In genomic region chr2:78465707-78466106, GRCh38 we compare ENCODE assay signal across 24 cellular contexts.
DNase-seq lines count a peak whose midpoint lies in the region; ATAC-seq and TF ChIP-seq lines count a peak whose summit lies in the region.
"Had no signal": no experiment of that assay in that cellular context is flagged by ENCODE, and none has a peak within 500 bp of the region (broad histone marks: within the 10 kb centered on the region; RNA-seq: fewer than 3 reads in every experiment).

No MANE protein-coding gene starts in this region.

- peak; percentile 36 for TF ChIP-seq CTCF in 22Rv1 (IDR thresholded peaks at IDR 0.05)
- peak; percentile 25 for TF ChIP-seq CTCF in C4-2B (conservative IDR thresholded peaks at IDR 0.05)
- TF ChIP-seq CTCF in NB4 (IDR thresholded peaks at IDR 0.05; ENCODE audit: low read depth, low read length) = no peak

- DNase-seq in NB4 (ENCODE audit: low read depth) (peak; percentile 10), foreskin melanocyte (peak; percentile 26), NCI-H526 treated with DMSO at 0.1 percent for 48 hours (lab: John Stamatoyannopoulos, UW) (no peak)
- DNase-seq in effector memory CD4-positive, alpha-beta T cell = no peak
- DNase-seq in stimulated activated CD8-positive, alpha-beta memory T cell treated with anti-CD3 and anti-CD28 coated beads, Interleukin-4, amount 100 ng/mL, for 48 hours = no peak
- no peak for DNase-seq in activated T-cell treated with anti-CD3 and anti-CD28 coated beads, Interleukin-2, amount 50 U/mL, for 72 hours
- DNase-seq: activated CD8-positive, alpha-beta T cell treated with anti-CD3 and anti-CD28 coated beads, Interleukin-2, amount 10 ng/mL, durations not matched to agents 7 days and 5 days; activated T-cell treated with anti-CD3 and anti-CD28 coated beads, Interleukin-2, amount 50 U/mL, for 1 hour; CD8-positive, alpha-beta T cell; DMS79; effector CD4-positive, alpha-beta T cell; gastrocnemius medialis; H7; islet precursor cell; NCI-H1105 treated with DMSO at 0.1 percent for 48 hours; NCI-H2081; SHP77 treated with DMSO at 0.1 percent for 48 hours; stimulated activated naive CD8-positive, alpha-beta T cell treated with anti-CD3 and anti-CD28 coated beads, Interleukin-15, amount 100 ng/mL, for 72 hours; T-cell had no signal

- no peaks in the 10 kb centered on the region for H3K9me3 ChIP-seq in effector memory CD4-positive, alpha-beta T cell (ENCODE audit: control insufficient read depth, low read length)
- H3K9me3 ChIP-seq: gastrocnemius medialis, prostate gland, tibial nerve had no signal

- H3K27ac Mint-ChIP-seq in activated T-cell treated with anti-CD3 and anti-CD28 coated beads, Interleukin-2, amount 50 U/mL, for 72 hours = no peak overlapping the region
- H3K27ac Mint-ChIP-seq: activated CD8-positive, alpha-beta T cell treated with anti-CD3 and anti-CD28 coated beads, Interleukin-2, amount 10 ng/mL, durations not matched to agents 7 days and 5 days; CD8-positive, alpha-beta T cell; stimulated activated naive CD8-positive, alpha-beta T cell treated with anti-CD3 and anti-CD28 coated beads, Interleukin-15, amount 100 ng/mL, for 72 hours; T-cell had no signal

- H3K4me3 Mint-ChIP-seq in activated T-cell treated with anti-CD3 and anti-CD28 coated beads, Interleukin-2, amount 50 U/mL, for 72 hours = no peak overlapping the region
- H3K4me3 Mint-ChIP-seq: activated CD8-positive, alpha-beta T cell treated with anti-CD3 and anti-CD28 coated beads, Interleukin-2, amount 10 ng/mL, durations not matched to agents 7 days and 5 days; CD8-positive, alpha-beta T cell; stimulated activated naive CD8-positive, alpha-beta T cell treated with anti-CD3 and anti-CD28 coated beads, Interleukin-15, amount 100 ng/mL, for 72 hours; T-cell had no signal

- TF ChIP-seq POLR2A in NB4 (IDR thresholded peaks at IDR 0.05; ENCODE audit: extremely low read depth, insufficient read length) = no peak

- no peaks in the 10 kb centered on the region for H3K4me1 ChIP-seq in effector memory CD4-positive, alpha-beta T cell (ENCODE audit: control insufficient read depth, insufficient read depth, low read length, poor library complexity, severe bottlenecking)
- H3K4me1 ChIP-seq: gastrocnemius medialis, prostate gland, tibial nerve had no signal

- H3K4me3 ChIP-seq in NB4 (ENCODE audit: low read depth, low read length) = no peak overlapping the region
- no peak overlapping the region for H3K4me3 ChIP-seq in effector memory CD4-positive, alpha-beta T cell (ENCODE audit: insufficient read depth, low read depth, low read length, poor library complexity, severe bottlenecking)
- H3K4me3 ChIP-seq: gastrocnemius medialis, prostate gland, tibial nerve had no signal

- H3K27me3 ChIP-seq in effector memory CD4-positive, alpha-beta T cell (replicated peaks; ENCODE audit: control insufficient read depth, insufficient read depth, low read length, poor library complexity, severe bottlenecking) = no peaks in the 10 kb centered on the region
- H3K27me3 ChIP-seq: gastrocnemius medialis, tibial nerve had no signal

- H3K27ac ChIP-seq in 22Rv1 (no peak overlapping the region), C4-2B (no peak overlapping the region)
- H3K27ac ChIP-seq in effector memory CD4-positive, alpha-beta T cell (ENCODE audit: insufficient read depth, low read length, poor library complexity, severe bottlenecking) = no peak overlapping the region
- H3K27ac ChIP-seq: gastrocnemius medialis, prostate gland, tibial nerve had no signal

- H3K4me1 Mint-ChIP-seq in activated T-cell treated with anti-CD3 and anti-CD28 coated beads, Interleukin-2, amount 50 U/mL, for 72 hours (ENCODE audit: low read depth) = no peaks in the 10 kb centered on the region
- H3K4me1 Mint-ChIP-seq: stimulated activated naive CD8-positive, alpha-beta T cell treated with anti-CD3 and anti-CD28 coated beads, Interleukin-15, amount 100 ng/mL, for 72 hours; T-cell had no signal

- no peaks in the 10 kb centered on the region for H3K27me3 Mint-ChIP-seq in activated T-cell treated with anti-CD3 and anti-CD28 coated beads, Interleukin-2, amount 50 U/mL, for 72 hours (ENCODE audit: low read depth)
- H3K27me3 Mint-ChIP-seq: stimulated activated naive CD8-positive, alpha-beta T cell treated with anti-CD3 and anti-CD28 coated beads, Interleukin-15, amount 100 ng/mL, for 72 hours; T-cell had no signal

- no peak for ATAC-seq in activated T-cell treated with anti-CD3 and anti-CD28 coated beads, Interleukin-2, amount 50 U/mL, for 72 hours (replicated peaks in 1 of 2)
- ATAC-seq: activated CD8-positive, alpha-beta T cell treated with anti-CD3 and anti-CD28 coated beads, Interleukin-2, amount 10 ng/mL, durations not matched to agents 7 days and 5 days; CD8-positive, alpha-beta T cell; esophagus mucosa; gastrocnemius medialis; stimulated activated naive CD8-positive, alpha-beta T cell treated with anti-CD3 and anti-CD28 coated beads, Interleukin-15, amount 100 ng/mL, for 72 hours; T-cell had no signal

- no peaks in the 10 kb centered on the region for H3K36me3 ChIP-seq in effector memory CD4-positive, alpha-beta T cell (ENCODE audit: control insufficient read depth, insufficient read depth, low read length)
- H3K36me3 ChIP-seq: gastrocnemius medialis, prostate gland, tibial nerve had no signal

- H3K9me3 Mint-ChIP-seq in activated T-cell treated with anti-CD3 and anti-CD28 coated beads, Interleukin-2, amount 50 U/mL, for 72 hours = peaks cover 7 to 17% of the 10 kb centered on the region in 2 donors

- no peaks in the 10 kb centered on the region for H3K36me3 Mint-ChIP-seq in activated T-cell treated with anti-CD3 and anti-CD28 coated beads, Interleukin-2, amount 50 U/mL, for 72 hours (ENCODE audit: insufficient read depth in 2 of 2)
- H3K36me3 Mint-ChIP-seq: CD8-positive, alpha-beta T cell; T-cell had no signal

Comparison
In these comparisons a context has a peak if more than half of its experiments do, and no peak if none do; other contexts are left out.
1. DNase-seq: peak in NB4 (single experiment) and foreskin melanocyte (single experiment); none in effector memory CD4-positive, alpha-beta T cell (0 of 3), NCI-H526 treated with DMSO at 0.1 percent for 48 hours (single experiment), stimulated activated CD8-positive, alpha-beta memory T cell treated with anti-CD3 and anti-CD28 coated beads, Interleukin-4, amount 100 ng/mL, for 48 hours (single experiment) and activated T-cell treated with anti-CD3 and anti-CD28 coated beads, Interleukin-2, amount 50 U/mL, for 72 hours (0 of 2).